In the genomic region with DNA sequence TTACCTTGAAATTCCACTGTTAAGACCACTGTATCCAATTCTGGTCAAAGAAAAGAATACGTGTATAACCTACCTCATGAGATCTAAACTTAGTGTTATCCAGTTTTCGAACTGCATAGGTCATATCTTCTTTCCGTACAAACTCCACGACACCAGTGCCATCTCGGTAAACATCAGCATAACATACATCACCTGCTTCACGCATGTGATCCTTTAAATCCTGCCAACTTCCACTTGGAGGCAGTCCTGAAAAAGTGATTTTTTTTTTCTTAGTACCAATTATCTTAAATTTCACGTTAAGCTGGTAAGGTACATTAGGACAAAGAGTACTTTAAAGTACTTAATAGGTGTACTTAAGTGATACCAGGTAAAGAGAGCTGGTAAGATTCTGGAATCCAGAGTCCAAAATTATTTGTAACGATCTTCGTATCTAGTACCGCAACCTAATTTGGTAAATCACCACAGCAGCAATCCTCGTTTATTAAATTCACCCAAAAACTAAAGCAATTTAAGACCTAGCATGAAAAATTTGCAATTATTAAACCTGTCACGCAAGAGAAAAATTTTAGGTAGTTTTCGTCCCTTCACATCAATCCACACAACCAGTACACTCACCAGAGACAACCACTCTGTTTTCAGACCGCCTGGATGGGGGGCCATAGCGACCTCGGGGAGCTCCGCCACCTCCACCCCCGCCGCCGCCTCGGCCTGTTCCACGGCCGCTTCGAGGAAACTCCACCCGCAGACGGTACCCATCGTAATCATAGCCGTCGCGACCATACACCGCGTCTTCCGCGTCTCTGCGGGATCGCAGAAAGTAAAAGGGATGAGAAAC, we compare ENCODE assay signal across 8 cellular contexts. TPM values are rescaled to one million over a fixed set of nuclear protein-coding genes. Genes with fewer than 3 reads are reported as not detected.
A peak's percentile ranks its signal among the peaks of the same experiment; 100 is the strongest.
DNase-seq lines count a peak whose midpoint lies in the region; ATAC-seq and TF ChIP-seq lines count a peak whose summit lies in the region.

No MANE protein-coding gene starts in this region.

- H3K27me3 Mint-ChIP-seq in MCF 10A (ENCODE audit: insufficient read depth, unreplicated experiment), result no peaks in the 10 kb centered on the region

- CTCF ChIA-PET in MCF 10A (lab: Yijun Ruan, JAX), result interaction anchor here (0.9 to 1.4 kb wide), 5 partner anchors 106 to 172 kb away, joined by 3 to 4 read pairs (median 4); no protein-coding TSS in a partner anchor

- peaks cover 43 to 44% of the 10 kb centered on the region in 2 donors for H3K36me3 ChIP-seq in mucosa of rectum (ENCODE audit: control insufficient read depth in 2 of 2, insufficient read depth in 2 of 2, low read length in 2 of 2)

- H3K4me3 ChIP-seq in mucosa of rectum (ENCODE audit: low read length in 2 of 2), result peak overlapping the region; percentile 98 to 100

- no peaks in the 10 kb centered on the region for H3K9me3 Mint-ChIP-seq in MCF 10A (ENCODE audit: unreplicated experiment)

- no TSS peak for BruUV-seq in MCF 10A (replicated peaks; lab: Mats Ljungman, UMichigan)

- no peaks in the 10 kb centered on the region for H3K27me3 ChIP-seq in mucosa of rectum (ENCODE audit: control insufficient read depth in 2 of 2, insufficient read depth in 2 of 2, low read length in 2 of 2)

- peak overlapping the region; percentile 99 for H3K4me3 Mint-ChIP-seq in MCF 10A (ENCODE audit: unreplicated experiment)

- H3K36me3 Mint-ChIP-seq in MCF 10A (ENCODE audit: insufficient read depth, unreplicated experiment), result peaks cover 69% of the 10 kb centered on the region

- H3K4me1 Mint-ChIP-seq in MCF 10A (ENCODE audit: insufficient read depth, unreplicated experiment), result peaks cover 30% of the 10 kb centered on the region

- POLR2A ChIA-PET in MCF 10A (lab: Yijun Ruan, JAX), result interaction anchor here (0.7 to 3.7 kb wide), 29 partner anchors 10 to 1197 kb away, joined by 3 to 53 read pairs (median 6); partner anchors contain the start of genes DYNLL2, MRPS23, MSI2 and SUPT4H1

- H3K9ac ChIP-seq in mucosa of rectum (ENCODE audit: low read depth in 1 of 2, low read length in 2 of 2), result peak overlapping the region; percentile 96 to 100

- peak overlapping the region; percentile 99 for H3K27ac Mint-ChIP-seq in MCF 10A (ENCODE audit: low read depth, unreplicated experiment)

- peaks cover 22 to 29% of the 10 kb centered on the region in 2 donors for H3K4me1 ChIP-seq in mucosa of rectum (ENCODE audit: control insufficient read depth in 2 of 2, insufficient read depth in 2 of 2, low read length in 2 of 2)

- ATAC-seq in GM19324 (IDR thresholded peaks at IDR 0.05; ENCODE audit: low FRiP score, unreplicated experiment), result no peak
- no peak for ATAC-seq in HG03135 (IDR thresholded peaks at IDR 0.05; ENCODE audit: unreplicated experiment)

- peak overlapping the region; percentile 99 for H3K27ac ChIP-seq in mucosa of rectum (ENCODE audit: low read depth in 2 of 2, low read length in 2 of 2)

- intact Hi-C loops in MCF 10A (cut with micrococcal nuclease), result no loop called here

- DNase-seq in stimulated activated CD8-positive, alpha-beta memory T cell treated with anti-CD3 and anti-CD28 coated beads, Interleukin-12 subunit alpha, Interleukin-12 subunit beta, amount 100 ng/mL, for 1 hour (ENCODE audit: low read depth), result peak; percentile 42
- no peak for DNase-seq in stimulated activated CD8-positive, alpha-beta memory T cell treated with anti-CD3 and anti-CD28 coated beads, Interleukin-4, amount 100 ng/mL, for 48 hours
- DNase-seq in MCF 10A (ENCODE audit: unreplicated experiment) (no peak), DMS 273 treated with DMSO at 0.1 percent for 48 hours (lab: John Stamatoyannopoulos, UW) (no peak), NCI-H2171 (lab: John Stamatoyannopoulos, UW) (no peak)

- H3K9me3 ChIP-seq in mucosa of rectum (ENCODE audit: control insufficient read depth in 2 of 2, low read length in 2 of 2), result no peaks in the 10 kb centered on the region

- TF ChIP-seq CTCF in MCF 10A (IDR thresholded peaks at IDR 0.05; ENCODE audit: unreplicated experiment), result no peak

RNA-seq across cellular contexts. Expression of gene SRSF1, which starts 1.1 kb away (rescaled TPM):
- 381 and 493 TPM in 2 replicates for total RNA-seq in MCF 10A (2022)

RNA-seq across cellular contexts. Expression of gene VEZF1, which starts 17.9 kb away (rescaled TPM):
- 66.8 and 69.1 TPM in 2 replicates for total RNA-seq in MCF 10A (2022)

RNA-seq across cellular contexts. Expression of gene CUEDC1, which starts 50.7 kb away (rescaled TPM):
- 15.6 and 21.5 TPM in 2 replicates for total RNA-seq in MCF 10A (2022)
